In the genomic region with DNA sequence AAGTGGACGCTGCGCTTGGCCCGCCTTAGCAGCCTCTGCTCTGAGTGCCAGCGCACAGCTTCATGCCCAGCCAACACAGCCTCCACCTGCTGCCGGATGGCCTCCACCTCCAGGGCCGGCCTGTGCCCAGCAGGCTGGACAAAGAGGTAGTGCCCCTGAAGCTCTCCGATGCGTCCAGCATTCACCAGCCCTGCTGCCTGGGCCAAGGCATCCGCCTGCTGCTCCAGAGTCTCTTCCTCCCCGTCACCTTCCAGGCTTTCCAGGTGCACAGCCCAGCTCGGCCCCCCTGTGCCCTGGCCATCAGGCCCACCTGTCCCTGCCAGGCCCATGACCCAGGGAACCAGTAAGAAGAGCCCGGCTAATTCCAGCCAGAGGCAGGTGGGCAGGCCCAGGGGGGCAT, we compare ENCODE assay signal across 17 cellular contexts. TPM values are rescaled to one million over a fixed set of nuclear protein-coding genes. Genes with fewer than 3 reads are reported as not detected.
DNase-seq lines count a peak whose midpoint lies in the region; ATAC-seq and TF ChIP-seq lines count a peak whose summit lies in the region.
"Had no signal": no experiment of that assay in that cellular context is flagged by ENCODE, and none has a peak within 500 bp of the region (broad histone marks: within the 10 kb centered on the region; RNA-seq: fewer than 3 reads in every experiment).

No MANE protein-coding gene starts in this region.

- H4K20me1 ChIP-seq in SU-DHL-6 (ENCODE audit: low read depth, low read length) = no peaks in the 10 kb centered on the region

- H3K36me3 Mint-ChIP-seq in activated T-cell treated with anti-CD3 and anti-CD28 coated beads, Interleukin-2, amount 50 U/mL, for 4 hours (ENCODE audit: insufficient read depth) = peaks cover 39% of the 10 kb centered on the region
- peaks cover 12% of the 10 kb centered on the region for H3K36me3 Mint-ChIP-seq in chondrocyte (ENCODE audit: low read depth)

- H3K4me3 ChIP-seq in SU-DHL-6 (ENCODE audit: insufficient read depth, low read length, poor library complexity, severe bottlenecking) = no peak overlapping the region
- H3K4me3 ChIP-seq: body of pancreas, MG63, psoas muscle, tibial artery had no signal

- peaks cover 49% of the 10 kb centered on the region for H3K4me1 Mint-ChIP-seq in activated T-cell treated with anti-CD3 and anti-CD28 coated beads, Interleukin-2, amount 50 U/mL, for 4 hours (ENCODE audit: low read depth)
- H3K4me1 Mint-ChIP-seq in chondrocyte (ENCODE audit: low read depth) = peaks cover 44% of the 10 kb centered on the region

- peak overlapping the region; percentile 99 for H3K4me3 Mint-ChIP-seq in activated T-cell treated with anti-CD3 and anti-CD28 coated beads, Interleukin-2, amount 50 U/mL, for 4 hours
- H3K4me3 Mint-ChIP-seq in chondrocyte (ENCODE audit: unreplicated experiment) = no peak overlapping the region

- no peaks in the 10 kb centered on the region for H3K9me3 ChIP-seq in SU-DHL-6 (ENCODE audit: insufficient read depth, low read length)
- H3K9me3 ChIP-seq: body of pancreas, MG63, psoas muscle, tibial artery had no signal

- peaks cover 14% of the 10 kb centered on the region; the same call in 1 of the 2 replicates for H3F3A ChIP-seq in SU-DHL-6 (ENCODE audit: insufficient read depth)

- no peaks in the 10 kb centered on the region for H3K27me3 ChIP-seq in SU-DHL-6 (ENCODE audit: low read length)
- H3K27me3 ChIP-seq: body of pancreas, MG63, tibial artery had no signal

- H2AFZ ChIP-seq in SU-DHL-6 (ENCODE audit: low read depth, low read length, severe bottlenecking) = no peak overlapping the region

- H3K27ac Mint-ChIP-seq in chondrocyte (ENCODE audit: unreplicated experiment) = peak overlapping the region; percentile 54

- ATAC-seq in activated T-cell treated with anti-CD3 and anti-CD28 coated beads, Interleukin-2, amount 50 U/mL, for 4 hours = no peak
- ATAC-seq: body of pancreas, psoas muscle had no signal

- no peaks in the 10 kb centered on the region for H3K9me3 Mint-ChIP-seq in activated T-cell treated with anti-CD3 and anti-CD28 coated beads, Interleukin-2, amount 50 U/mL, for 4 hours
- no peaks in the 10 kb centered on the region for H3K9me3 Mint-ChIP-seq in chondrocyte (ENCODE audit: low read depth)

- TF ChIP-seq CTCF in SU-DHL-6 (IDR thresholded peaks at IDR 0.05; ENCODE audit: insufficient read depth, low read length, poor library complexity, severe bottlenecking) (no peak), chondrocyte (IDR thresholded peaks at IDR 0.05) (no peak), GM10266 (IDR thresholded peaks at IDR 0.05; ENCODE audit: control insufficient read depth, insufficient read depth, low read depth, missing control alignments) (no peak)

- H3K36me3 ChIP-seq in SU-DHL-6 (ENCODE audit: low read length) = no peaks in the 10 kb centered on the region

- H3K27ac ChIP-seq in SU-DHL-6 (ENCODE audit: low read depth, low read length) = peak overlapping the region; percentile 81; the same call in 1 of the 2 replicates
- H3K27ac ChIP-seq: psoas muscle, tibial artery had no signal

- DNase-seq in activated T-cell treated with anti-CD3 and anti-CD28 coated beads, Interleukin-2, amount 50 U/mL, for 4 hours = no peak
- DNase-seq in activated T-cell treated with anti-CD3 and anti-CD28 coated beads for 4 hours = no peak
- DNase-seq in chondrocyte (ENCODE audit: low spot score) = no peak
- peak; percentile 68 for DNase-seq in posterior vena cava (ENCODE audit: low spot score)
- no peak for DNase-seq in NK-92 treated with Interleukin-12 subunit alpha and Interleukin-12 subunit beta, amount 100 ng/mL, for 24 hours (lab: John Stamatoyannopoulos, UW)
- DNase-seq in GM10266 (ENCODE audit: extremely low spot score) = no peak
- no peak for DNase-seq in NOMO-1 treated with DMSO at 0.1 percent for 48 hours (lab: John Stamatoyannopoulos, UW; ENCODE audit: unreplicated experiment)
- DNase-seq: body of pancreas, DMS79, MG63, midbrain, NCI-H2081, NCI-H748 treated with DMSO at 0.1 percent for 48 hours, psoas muscle, T1000, tibial artery had no signal

- H3K4me2 ChIP-seq in SU-DHL-6 (ENCODE audit: low read depth, low read length, poor library complexity, severe bottlenecking) = no peak overlapping the region

- intact Hi-C loops in posterior vena cava (cut with DNase I) = loop anchor here in 1 of 2 donors (5.0 to 10.0 kb wide), 2 partner anchors 47 to 435 kb away; a partner anchor contains a TSS

- peaks cover 34% of the 10 kb centered on the region for H3K79me2 ChIP-seq in SU-DHL-6 (ENCODE audit: insufficient read depth, low read length)

- no peaks in the 10 kb centered on the region for H3K27me3 Mint-ChIP-seq in activated T-cell treated with anti-CD3 and anti-CD28 coated beads, Interleukin-2, amount 50 U/mL, for 4 hours (ENCODE audit: low read depth)
- H3K27me3 Mint-ChIP-seq in chondrocyte (ENCODE audit: low read depth) = no peaks in the 10 kb centered on the region

- no peak overlapping the region; the same call in 1 of the 2 replicates for H3K9ac ChIP-seq in SU-DHL-6 (ENCODE audit: low read length)

- no peaks in the 10 kb centered on the region for H3K9me2 ChIP-seq in SU-DHL-6 (replicated peaks; ENCODE audit: insufficient read depth, low read length)

RNA-seq across cellular contexts. Expression of a gene that starts 2.5 kb away (rescaled TPM):
- 100 to 1,000 TPM; 112 to 139 (median 123) TPM for total RNA-seq in activated T-cell treated with anti-CD3 and anti-CD28 coated beads, Interleukin-2, amount 50 U/mL, for 4 hours
- total RNA-seq in chondrocyte (42.8 to 71.0 TPM (median 43.0 TPM) in 3 replicates), posterior vena cava (10 to 100 TPM; 41.9 to 48.6 TPM)

RNA-seq across cellular contexts. Expression of a gene that starts 3.1 kb away (rescaled TPM):
- total RNA-seq in activated T-cell treated with anti-CD3 and anti-CD28 coated beads, Interleukin-2, amount 50 U/mL, for 4 hours = 10 to 100 TPM; 16.2 to 17.9 (median 16.9) TPM
- total RNA-seq in chondrocyte (21.8 to 26.1 TPM (median 24.7 TPM) in 3 replicates), posterior vena cava (10 to 100 TPM; 24.8 to 25.7 TPM)

RNA-seq across cellular contexts. Expression of a gene that starts 30.2 kb away (rescaled TPM):
- 1 to 10 TPM; 2.5 to 3.9 (median 3.2) TPM for total RNA-seq in activated T-cell treated with anti-CD3 and anti-CD28 coated beads, Interleukin-2, amount 50 U/mL, for 4 hours
- total RNA-seq in chondrocyte (854 to 4,666 TPM (median 4,556 TPM) in 3 replicates), posterior vena cava (1,000 to 10,000 TPM; 5,409 to 9,264 TPM)

RNA-seq across cellular contexts. Expression of a gene that starts 50.9 kb away (rescaled TPM):
- 10 to 100 TPM; 11.1 to 15.4 (median 12.9) TPM for total RNA-seq in activated T-cell treated with anti-CD3 and anti-CD28 coated beads, Interleukin-2, amount 50 U/mL, for 4 hours
- total RNA-seq in chondrocyte (32.4 to 42.5 TPM (median 38.8 TPM) in 3 replicates), posterior vena cava (10 to 100 TPM; 39.2 to 49.5 TPM)

Comparison
In these comparisons a context has a peak if more than half of its experiments do, and no peak if none do; other contexts are left out.
1. RNA of a gene that starts 30.2 kb away (total RNA-seq): 5,409 to 9,264 TPM in posterior vena cava and 854 to 4,666 TPM in chondrocyte; 2.5 to 3.9 TPM in activated T-cell treated with anti-CD3 and anti-CD28 coated beads, Interleukin-2, amount 50 U/mL, for 4 hours; every median in the first group is over 100 times any median in the second.